ENCODE assay signal across 17 cellular contexts in genomic region chr12:132496710-132497109, GRCh38. TPM values are rescaled to one million over a fixed set of nuclear protein-coding genes. Genes with fewer than 3 reads are reported as not detected.
DNase-seq lines count a peak whose midpoint lies in the region; ATAC-seq and TF ChIP-seq lines count a peak whose summit lies in the region.
"Had no signal": no experiment of that assay in that cellular context is flagged by ENCODE, and none has a peak within 500 bp of the region (broad histone marks: within the 10 kb centered on the region; RNA-seq: fewer than 3 reads in every experiment).

No MANE protein-coding gene starts in this region.

- peak overlapping the region in 3 of 7 donors; percentile 42 to 68 (median 64) for H3K27ac Mint-ChIP-seq in CD4-positive, alpha-beta memory T cell
- H3K27ac Mint-ChIP-seq in dendritic cell treated with granulocyte-macrophage colony-stimulating factor and Interleukin-4, amounts not matched to agents 40 ng/mL and 50 ng/mL, for 4 days = peak overlapping the region; percentile 29
- H3K27ac Mint-ChIP-seq: HFFc6 had no signal

- WGBS in neuronal stem cell (ENCODE audit: extremely low coverage in 2 of 2, insufficient read length in 2 of 2, insufficient replicate concordance in 1 of 2), 2 donors = no CpG with 5 or more reads among the region's 27 CpGs

- peaks cover 0 to 3% (median 0%) of the 10 kb centered on the region in 8 donors for H3K9me3 Mint-ChIP-seq in CD4-positive, alpha-beta memory T cell
- H3K9me3 Mint-ChIP-seq in dendritic cell treated with granulocyte-macrophage colony-stimulating factor and Interleukin-4, amounts not matched to agents 40 ng/mL and 50 ng/mL, for 4 days = no peaks in the 10 kb centered on the region
- H3K9me3 Mint-ChIP-seq: HFFc6 had no signal

- no peak overlapping the region for H4K91ac ChIP-seq in neuronal stem cell (ENCODE audit: low read depth, low read length, poor library complexity)

- H3K27ac ChIP-seq in C4-2B = peak overlapping the region; percentile 94; the same call in 1 of the 2 replicates
- no peak overlapping the region for H3K27ac ChIP-seq in CD4-positive, alpha-beta memory T cell (ENCODE audit: low read depth, low read length)
- no peak overlapping the region for H3K27ac ChIP-seq in neuronal stem cell (replicated peaks; ENCODE audit: low read length)
- H3K27ac ChIP-seq: Peyer's patch had no signal

- CTCF ChIA-PET in CD4-positive, alpha-beta memory T cell (lab: Charles Lee; ENCODE audit: partially characterized antibody) = no interaction called here

- H3K14ac ChIP-seq in neuronal stem cell (ENCODE audit: low read length) = peak overlapping the region; percentile 56

- H3K9me3 ChIP-seq in CD4-positive, alpha-beta memory T cell (ENCODE audit: control insufficient read depth in 1 of 2, low read length in 2 of 2) = no peaks in the 10 kb centered on the region
- no peaks in the 10 kb centered on the region for H3K9me3 ChIP-seq in neuronal stem cell (replicated peaks in 1 of 2; ENCODE audit: control insufficient read depth in 2 of 2, insufficient read depth in 1 of 2, low read depth in 1 of 2, low read length in 2 of 2)
- H3K9me3 ChIP-seq: Peyer's patch, SK-N-SH had no signal

- H3K27me3 Mint-ChIP-seq in CD4-positive, alpha-beta memory T cell = no peaks in the 10 kb centered on the region
- no peaks in the 10 kb centered on the region for H3K27me3 Mint-ChIP-seq in dendritic cell treated with granulocyte-macrophage colony-stimulating factor and Interleukin-4, amounts not matched to agents 40 ng/mL and 50 ng/mL, for 4 days

- peaks cover 70% of the 10 kb centered on the region for H3K79me1 ChIP-seq in neuronal stem cell (ENCODE audit: low read depth, low read length)

- peak overlapping the region; percentile 21 for H3K9ac ChIP-seq in neuronal stem cell (ENCODE audit: low read depth, low read length, poor library complexity)
- H3K9ac ChIP-seq: SK-N-SH had no signal

- H2BK120ac ChIP-seq in neuronal stem cell (ENCODE audit: low read depth, low read length) = no peak overlapping the region

- H3K36me3 ChIP-seq in CD4-positive, alpha-beta memory T cell (ENCODE audit: insufficient read depth, low read length) = no peaks in the 10 kb centered on the region
- H3K36me3 ChIP-seq in neuronal stem cell (replicated peaks in 1 of 2; ENCODE audit: control insufficient read depth in 2 of 2, insufficient read depth in 2 of 2, low read length in 2 of 2) = peaks cover 2 to 10% of the 10 kb centered on the region in 2 donors

- no peak for TF ChIP-seq POLR2A in GM18505 (IDR thresholded peaks at IDR 0.05; ENCODE audit: borderline replicate concordance, extremely low read depth, insufficient read depth, insufficient read length)

- no peak overlapping the region for H3K4me3 ChIP-seq in CD4-positive, alpha-beta memory T cell (ENCODE audit: low read length in 2 of 2)
- H3K4me3 ChIP-seq in neuronal stem cell (ENCODE audit: low read length in 2 of 2) = no peak overlapping the region
- H3K4me3 ChIP-seq: Peyer's patch had no signal

- peak overlapping the region; percentile 43 for H3K23ac ChIP-seq in neuronal stem cell (ENCODE audit: low read depth, low read length, poor library complexity)

- POLR2A ChIA-PET in CD4-positive, alpha-beta memory T cell (lab: Charles Lee; ENCODE audit: partially characterized antibody) = no interaction called here

- no peak overlapping the region for H2BK12ac ChIP-seq in neuronal stem cell (ENCODE audit: low read length)

- no peak overlapping the region for H2BK5ac ChIP-seq in neuronal stem cell (ENCODE audit: low read length)

- TF ChIP-seq CTCF in C4-2B (conservative IDR thresholded peaks at IDR 0.05) = no peak

- H2AFZ ChIP-seq in neuronal stem cell (ENCODE audit: low read length) = no peak overlapping the region

- H3K4me3 Mint-ChIP-seq in CD4-positive, alpha-beta memory T cell = peak overlapping the region in 5 of 8 donors; percentile 32 to 59 (median 36)
- no peak overlapping the region for H3K4me3 Mint-ChIP-seq in dendritic cell treated with granulocyte-macrophage colony-stimulating factor and Interleukin-4, amounts not matched to agents 40 ng/mL and 50 ng/mL, for 4 days
- H3K4me3 Mint-ChIP-seq: HFFc6 had no signal

- H3K27me3 ChIP-seq in CD4-positive, alpha-beta memory T cell (ENCODE audit: insufficient read depth, low read length) = no peaks in the 10 kb centered on the region
- H3K27me3 ChIP-seq in neuronal stem cell (ENCODE audit: control insufficient read depth in 3 of 3, insufficient read depth in 3 of 3, low read depth in 1 of 3, low read length in 3 of 3) = no peaks in the 10 kb centered on the region
- H3K27me3 ChIP-seq: Peyer's patch had no signal

- no peak overlapping the region for H2BK15ac ChIP-seq in neuronal stem cell (ENCODE audit: low read length)

- ATAC-seq in GM18505 (IDR thresholded peaks at IDR 0.05; ENCODE audit: unreplicated experiment) = no peak

- peak overlapping the region; percentile 38 for H3K18ac ChIP-seq in neuronal stem cell (ENCODE audit: low read length)

- H3K36me3 Mint-ChIP-seq in CD4-positive, alpha-beta memory T cell = peaks cover 0 to 9% of the 10 kb centered on the region in 2 donors
- H3K36me3 Mint-ChIP-seq in dendritic cell treated with granulocyte-macrophage colony-stimulating factor and Interleukin-4, amounts not matched to agents 40 ng/mL and 50 ng/mL, for 4 days (ENCODE audit: low read depth) = peaks cover 42% of the 10 kb centered on the region

- no peak overlapping the region for H2AK5ac ChIP-seq in neuronal stem cell (ENCODE audit: low read depth, low read length)

- no peak for DNase-seq in CD4-positive, alpha-beta memory T cell
- DNase-seq in neuronal stem cell (ENCODE audit: low spot score) = no peak
- no peak for DNase-seq in NCI-H748 (lab: John Stamatoyannopoulos, UW; ENCODE audit: unreplicated experiment)
- DNase-seq in AML-193 (lab: John Stamatoyannopoulos, UW) = no peak
- DNase-seq: DND-41, GDM1, GOT3, HFFc6, Karpas-422, NCI-H1930, NCI-H2171 treated with DMSO at 0.1 percent for 48 hours, Peyer's patch, Right ventricle myocardium superior, SK-N-SH had no signal

- H3K4ac ChIP-seq in neuronal stem cell (ENCODE audit: low read length) = no peak overlapping the region

- peaks cover 74% of the 10 kb centered on the region for H3K4me1 ChIP-seq in CD4-positive, alpha-beta memory T cell (ENCODE audit: insufficient read depth, low read length)
- peaks cover 13 to 18% of the 10 kb centered on the region in 2 donors for H3K4me1 ChIP-seq in neuronal stem cell (ENCODE audit: control insufficient read depth in 2 of 2, insufficient read depth in 1 of 2, low read depth in 1 of 2, low read length in 2 of 2)

- H4K8ac ChIP-seq in neuronal stem cell (ENCODE audit: low read depth, low read length) = no peak overlapping the region

- intact Hi-C loops in CD4-positive, alpha-beta memory T cell (cut with micrococcal nuclease) = no loop called here
- intact Hi-C loops in dendritic cell treated with granulocyte-macrophage colony-stimulating factor and Interleukin-4, amounts not matched to agents 40 ng/mL and 50 ng/mL, for 4 days (cut with micrococcal nuclease) = no loop called here

- peaks cover 29 to 87% (median 62%) of the 10 kb centered on the region in 4 donors for H3K4me1 Mint-ChIP-seq in CD4-positive, alpha-beta memory T cell
- peaks cover 98% of the 10 kb centered on the region for H3K4me1 Mint-ChIP-seq in dendritic cell treated with granulocyte-macrophage colony-stimulating factor and Interleukin-4, amounts not matched to agents 40 ng/mL and 50 ng/mL, for 4 days (ENCODE audit: low read depth)

- H3K4me2 ChIP-seq in neuronal stem cell (ENCODE audit: insufficient read depth, low read length, poor library complexity, severe bottlenecking) = no peak overlapping the region
- H3K4me2 ChIP-seq: SK-N-SH had no signal

RNA-seq across cellular contexts. Expression of gene FBRSL1, which starts 6.8 kb away (rescaled TPM):
- total RNA-seq in CD4-positive, alpha-beta memory T cell = 100 to 1,000 TPM in 1 of 2 experiments, 10 to 100 TPM in 1; 97.3 to 101 TPM
- polyA plus RNA-seq in CD4-positive, alpha-beta memory T cell = 1 to 10 TPM in 1 of 2 donors, not detected in 1; 3.1 TPM
- polyA plus RNA-seq in neuronal stem cell (2013, experiment 1 of 2) = 61.7 TPM
- 70.1 TPM for polyA plus RNA-seq in neuronal stem cell (2013, experiment 2 of 2)
